ENCODE assay signal across 12 cellular contexts in the genomic region with DNA sequence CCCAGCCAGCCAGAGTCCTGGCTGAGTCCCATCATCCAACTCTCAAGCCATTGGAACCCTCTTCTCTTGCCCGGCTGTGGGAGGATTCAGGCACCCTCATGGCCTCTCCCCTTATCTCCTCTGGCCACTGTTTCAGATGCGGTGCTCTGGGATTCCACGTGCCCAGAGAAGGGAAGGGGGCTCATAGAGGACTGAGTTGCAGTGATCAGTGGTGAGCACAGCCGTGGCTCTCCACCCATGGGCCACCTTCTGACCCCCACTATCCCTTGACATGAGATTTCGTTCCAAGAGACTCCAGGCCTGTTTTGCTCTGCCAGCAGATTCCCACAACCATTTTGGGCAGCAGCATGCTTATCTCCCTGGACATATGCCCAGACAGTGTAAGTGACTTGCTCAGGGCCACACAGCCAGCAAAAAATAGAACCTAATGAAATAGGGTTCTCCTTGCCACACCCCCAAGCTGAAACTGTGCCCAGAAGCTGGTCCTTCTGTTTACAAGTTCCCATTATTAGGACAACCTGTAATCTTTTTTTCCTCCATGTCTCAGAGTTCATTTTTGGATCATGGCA. TPM values are rescaled to one million over a fixed set of nuclear protein-coding genes. Genes with fewer than 3 reads are reported as not detected.
DNase-seq lines count a peak whose midpoint lies in the region; ATAC-seq and TF ChIP-seq lines count a peak whose summit lies in the region.
"Had no signal": no experiment of that assay in that cellular context is flagged by ENCODE, and none has a peak within 500 bp of the region (broad histone marks: within the 10 kb centered on the region; RNA-seq: fewer than 3 reads in every experiment).

No MANE protein-coding gene starts in this region.

- TF ChIP-seq POLR2A in breast epithelium (IDR thresholded peaks at IDR 0.05) = no peak

- intact Hi-C loops in breast epithelium (cut with DNase I; ENCODE audit: low total_unique reads) = no loop called here
- intact Hi-C loops in left ventricle myocardium superior (cut with micrococcal nuclease) = no loop called here

- H3K36me3 ChIP-seq in breast epithelium = no peaks in the 10 kb centered on the region
- peaks cover 21% of the 10 kb centered on the region for H3K36me3 ChIP-seq in skeletal muscle satellite cell (ENCODE audit: insufficient read depth, low read length)
- H3K36me3 ChIP-seq in SJCRH30 = 0 out of 2 replicates have a peak, but pooled peaks cover 3% of the 10 kb centered on the region

- peak overlapping the region; percentile 70 to 84 (median 73) for H3K4me3 ChIP-seq in breast epithelium
- H3K4me3 ChIP-seq in skeletal muscle satellite cell (ENCODE audit: low read length) = no peak overlapping the region
- H3K4me3 ChIP-seq in SJCRH30 = no peak overlapping the region
- H3K4me3 ChIP-seq: BLaER1 had no signal

- ATAC-seq in left ventricle myocardium superior = peak; percentile 63

- no peak for TF ChIP-seq CTCF in breast epithelium (IDR thresholded peaks at IDR 0.05)

- peak overlapping the region; percentile 86 to 92 for H3K27ac ChIP-seq in breast epithelium
- H3K27ac ChIP-seq in SJCRH30 = no peak overlapping the region
- H3K27ac ChIP-seq: BLaER1 had no signal

- H3K27me3 ChIP-seq in breast epithelium = no peaks in the 10 kb centered on the region
- no peaks in the 10 kb centered on the region for H3K27me3 ChIP-seq in skeletal muscle satellite cell (ENCODE audit: control insufficient read depth, insufficient read depth, low read length)
- no peaks in the 10 kb centered on the region for H3K27me3 ChIP-seq in SJCRH30

- peak; percentile 67 for DNase-seq in Daoy (ENCODE audit: low read depth)
- no peak for DNase-seq in breast epithelium (ENCODE audit: low spot score in 2 of 2)
- DNase-seq in left ventricle myocardium superior = peak; percentile 75
- DNase-seq in stimulated activated CD4-positive, alpha-beta T cell treated with anti-CD3 and anti-CD28 coated beads, Interleukin-15, amount 100 ng/mL, for 24 hours = no peak
- DNase-seq in stimulated activated naive CD4-positive, alpha-beta T cell treated with Interleukin-2 at 50 U/mL for 16 hours (lab: John Stamatoyannopoulos, UW) = no peak
- no peak for DNase-seq in SJCRH30
- DNase-seq in putamen (ENCODE audit: low spot score) = no peak
- DNase-seq: activated CD4-positive, CD25-positive, alpha-beta regulatory T cell treated with anti-CD3 and anti-CD28 coated beads, Interleukin-2, amount 50 U/mL, for 72 hours; activated naive CD4-positive, alpha-beta T cell treated with anti-CD3 and anti-CD28 coated beads for 36 hours; MM.1S had no signal

- H3K4me1 ChIP-seq in breast epithelium (peaks cover 0 to 20% of the 10 kb centered on the region in 2 donors), skeletal muscle satellite cell (ENCODE audit: control insufficient read depth, insufficient read depth, low read length) (peaks cover 35% of the 10 kb centered on the region), SJCRH30 (no peaks in the 10 kb centered on the region)

- H3K9ac ChIP-seq in skeletal muscle satellite cell (ENCODE audit: low read depth, low read length) = peak overlapping the region; percentile 32
- H3K9ac ChIP-seq: BLaER1 had no signal

- no peaks in the 10 kb centered on the region for H3K9me3 ChIP-seq in breast epithelium
- no peaks in the 10 kb centered on the region for H3K9me3 ChIP-seq in skeletal muscle satellite cell (replicated peaks; ENCODE audit: low read length)
- no peaks in the 10 kb centered on the region for H3K9me3 ChIP-seq in SJCRH30 (replicated peaks)
- H3K9me3 ChIP-seq: BLaER1 had no signal

- peak overlapping the region; percentile 57 for H3K4me2 ChIP-seq in skeletal muscle satellite cell (ENCODE audit: low read length)
- H3K4me2 ChIP-seq: BLaER1 had no signal

RNA-seq across cellular contexts. Expression of a gene that starts 2.7 kb away (rescaled TPM):
- 11.5 and 13.1 TPM in 2 replicates for total RNA-seq in Daoy (2014; rRNA removed; shearing (Covaris generic))
- 1,000 to 10,000 TPM; 1,215 to 5,290 (median 2,830) TPM for total RNA-seq in breast epithelium
- total RNA-seq in left ventricle myocardium superior = 537 TPM
- 4.3 and 15.7 TPM in 2 replicates for total RNA-seq in skeletal muscle satellite cell (2012; rRNA removed)
- total RNA-seq in SJCRH30 (2014; rRNA removed; shearing (Covaris generic)) = 3.3 and 4.0 TPM in 2 replicates
- total RNA-seq: activated naive CD4-positive, alpha-beta T cell treated with anti-CD3 and anti-CD28 coated beads for 36 hours had no signal

RNA-seq across cellular contexts. Expression of a gene that starts 57.7 kb away (rescaled TPM):
- 239 TPM in 2 replicates for total RNA-seq in Daoy (2014; rRNA removed; shearing (Covaris generic))
- 100 to 1,000 TPM in 1 of 3 donors, 10 to 100 TPM in 2; 65.3 to 221 (median 91.8) TPM for total RNA-seq in breast epithelium
- total RNA-seq in left ventricle myocardium superior = 137 TPM
- 61.3 and 64.7 TPM in 2 replicates for total RNA-seq in skeletal muscle satellite cell (2012; rRNA removed)
- 56.3 and 57.4 TPM in 2 replicates for total RNA-seq in SJCRH30 (2014; rRNA removed; shearing (Covaris generic))

Comparison
In these comparisons a context has a peak if more than half of its experiments do, and no peak if none do; other contexts are left out.
1. DNase-seq: peak in Daoy (single experiment) and left ventricle myocardium superior (single experiment); none in breast epithelium (0 of 2), stimulated activated CD4-positive, alpha-beta T cell treated with anti-CD3 and anti-CD28 coated beads, Interleukin-15, amount 100 ng/mL, for 24 hours (single experiment), stimulated activated naive CD4-positive, alpha-beta T cell treated with Interleukin-2 at 50 U/mL for 16 hours (single experiment), SJCRH30 (0 of 2) and putamen (single experiment).
2. H3K4me3 ChIP-seq: peak in breast epithelium (3 of 3); none in skeletal muscle satellite cell (single experiment) and SJCRH30 (single experiment).
3. RNA of a gene that starts 2.7 kb away (total RNA-seq): 1,215 to 5,290 TPM in breast epithelium and 537 TPM in left ventricle myocardium superior (single experiment); 11.5 to 13.1 TPM in Daoy and 3.3 to 4.0 TPM in SJCRH30; every median in the first group is over 10 times any median in the second.